24 cellular contexts compared by ENCODE assay signal in genomic region chr5:37435261-37435660, GRCh38. TPM values are rescaled to one million over a fixed set of nuclear protein-coding genes. Genes with fewer than 3 reads are reported as not detected.
DNase-seq lines count a peak whose midpoint lies in the region; TF ChIP-seq lines count a peak whose summit lies in the region.
"Had no signal": no experiment of that assay in that cellular context is flagged by ENCODE, and none has a peak within 500 bp of the region (broad histone marks: within the 10 kb centered on the region; RNA-seq: fewer than 3 reads in every experiment).

No MANE protein-coding gene starts in this region.

- H3K27ac ChIP-seq in ovary, result no peak overlapping the region
- H3K27ac ChIP-seq: epithelial cell of prostate, tibial artery had no signal

- no peak overlapping the region for H3K4me3 Mint-ChIP-seq in activated CD4-positive, alpha-beta memory T cell treated with anti-CD3 and anti-CD28 coated beads, Interleukin-2, amount 10 ng/mL, durations not matched to agents 7 days and 5 days
- no peak overlapping the region for H3K4me3 Mint-ChIP-seq in activated CD4-positive, alpha-beta memory T cell treated with anti-CD3 and anti-CD28 coated beads for 36 hours
- H3K4me3 Mint-ChIP-seq: activated naive CD8-positive, alpha-beta T cell treated with anti-CD3 and anti-CD28 coated beads for 36 hours; brain; CD8-positive, alpha-beta memory T cell; stimulated activated naive CD8-positive, alpha-beta T cell treated with anti-CD3 and anti-CD28 coated beads, Interleukin-15, Interleukin-2, amounts not matched to agents 100 ng/mL and 50 ng/mL, for 24 hours had no signal

- POLR2A ChIA-PET in activated CD4-positive, alpha-beta memory T cell treated with anti-CD3 and anti-CD28 coated beads, Interleukin-2, amount 10 ng/mL, durations not matched to agents 7 days and 5 days (lab: Charles Lee), result no interaction called here
- POLR2A ChIA-PET in activated CD4-positive, alpha-beta memory T cell treated with anti-CD3 and anti-CD28 coated beads for 36 hours (lab: Charles Lee), result no interaction called here

- CTCF ChIA-PET in activated CD4-positive, alpha-beta memory T cell treated with anti-CD3 and anti-CD28 coated beads, Interleukin-2, amount 10 ng/mL, durations not matched to agents 7 days and 5 days (lab: Charles Lee), result no interaction called here
- CTCF ChIA-PET in activated CD4-positive, alpha-beta memory T cell treated with anti-CD3 and anti-CD28 coated beads for 36 hours (lab: Charles Lee), result no interaction called here

- H3K9me3 ChIP-seq in ovary, result no peaks in the 10 kb centered on the region
- H3K9me3 ChIP-seq: tibial artery had no signal

- no peaks in the 10 kb centered on the region for H3K4me1 ChIP-seq in ovary (ENCODE audit: insufficient read depth)
- H3K4me1 ChIP-seq: tibial artery had no signal

- no peak overlapping the region for H3K27ac Mint-ChIP-seq in activated CD4-positive, alpha-beta memory T cell treated with anti-CD3 and anti-CD28 coated beads, Interleukin-2, amount 10 ng/mL, durations not matched to agents 7 days and 5 days
- H3K27ac Mint-ChIP-seq in activated CD4-positive, alpha-beta memory T cell treated with anti-CD3 and anti-CD28 coated beads for 36 hours, result no peak overlapping the region
- H3K27ac Mint-ChIP-seq: activated naive CD8-positive, alpha-beta T cell treated with anti-CD3 and anti-CD28 coated beads for 36 hours; brain; progenitor cell of endocrine pancreas; stimulated activated naive CD8-positive, alpha-beta T cell treated with anti-CD3 and anti-CD28 coated beads, Interleukin-15, Interleukin-2, amounts not matched to agents 100 ng/mL and 50 ng/mL, for 24 hours had no signal

- no peak for TF ChIP-seq EP300 in ovary (IDR thresholded peaks at IDR 0.05)

- no peaks in the 10 kb centered on the region for H3K9me3 Mint-ChIP-seq in activated CD4-positive, alpha-beta memory T cell treated with anti-CD3 and anti-CD28 coated beads, Interleukin-2, amount 10 ng/mL, durations not matched to agents 7 days and 5 days
- H3K9me3 Mint-ChIP-seq in activated CD4-positive, alpha-beta memory T cell treated with anti-CD3 and anti-CD28 coated beads for 36 hours, result no peaks in the 10 kb centered on the region
- H3K9me3 Mint-ChIP-seq: activated naive CD8-positive, alpha-beta T cell treated with anti-CD3 and anti-CD28 coated beads for 36 hours; brain; CD8-positive, alpha-beta memory T cell; stimulated activated naive CD8-positive, alpha-beta T cell treated with anti-CD3 and anti-CD28 coated beads, Interleukin-15, Interleukin-2, amounts not matched to agents 100 ng/mL and 50 ng/mL, for 24 hours had no signal

- peaks cover 2% of the 10 kb centered on the region for H3K4me1 Mint-ChIP-seq in activated CD4-positive, alpha-beta memory T cell treated with anti-CD3 and anti-CD28 coated beads, Interleukin-2, amount 10 ng/mL, durations not matched to agents 7 days and 5 days
- peaks cover 12% of the 10 kb centered on the region for H3K4me1 Mint-ChIP-seq in activated CD4-positive, alpha-beta memory T cell treated with anti-CD3 and anti-CD28 coated beads for 36 hours (ENCODE audit: low read depth)
- H3K4me1 Mint-ChIP-seq: brain had no signal

- TF ChIP-seq CTCF in ovary (IDR thresholded peaks at IDR 0.05), result no peak

- H3K27me3 ChIP-seq in ovary, result no peaks in the 10 kb centered on the region
- H3K27me3 ChIP-seq: tibial artery had no signal

- in situ Hi-C loops in SK-MEL-5 (cut with HindIII; ENCODE audit: low pct_unique_long_range_greater_than_20kb, low sequenced_read_pairs), result no loop called here

- DNase-seq in GM03348 (ENCODE audit: low spot score) (peak; percentile 34), SK-MEL-5 (ENCODE audit: low read depth, low spot score) (peak; percentile 77), fibroblast of peridontal ligament (ENCODE audit: extremely low read depth) (peak; percentile 41), ovary (no peak), MV-4-11 (lab: John Stamatoyannopoulos, UW) (no peak)
- no peak for DNase-seq in activated CD4-positive, alpha-beta memory T cell treated with anti-CD3 and anti-CD28 coated beads, Interleukin-2, amount 10 ng/mL, durations not matched to agents 7 days and 5 days
- DNase-seq in activated CD4-positive, alpha-beta memory T cell treated with anti-CD3 and anti-CD28 coated beads for 36 hours, result no peak
- DNase-seq: activated naive CD8-positive, alpha-beta T cell treated with anti-CD3 and anti-CD28 coated beads for 36 hours; CD8-positive, alpha-beta memory T cell; DMS53; effector CD4-positive, alpha-beta T cell; H7; kidney glomerular epithelial cell; mammary epithelial cell; NCI-H1417; NCI-H510A; NK-92 treated with Interleukin-12 subunit alpha and Interleukin-12 subunit beta, amount 100 ng/mL, for 24 hours; SHP77; T-helper 9 cell; tibial artery had no signal

- no peaks in the 10 kb centered on the region for H3K27me3 Mint-ChIP-seq in activated CD4-positive, alpha-beta memory T cell treated with anti-CD3 and anti-CD28 coated beads, Interleukin-2, amount 10 ng/mL, durations not matched to agents 7 days and 5 days
- H3K27me3 Mint-ChIP-seq in activated CD4-positive, alpha-beta memory T cell treated with anti-CD3 and anti-CD28 coated beads for 36 hours, result no peaks in the 10 kb centered on the region
- H3K27me3 Mint-ChIP-seq: activated naive CD8-positive, alpha-beta T cell treated with anti-CD3 and anti-CD28 coated beads for 36 hours; brain; CD8-positive, alpha-beta memory T cell; progenitor cell of endocrine pancreas; stimulated activated naive CD8-positive, alpha-beta T cell treated with anti-CD3 and anti-CD28 coated beads, Interleukin-15, Interleukin-2, amounts not matched to agents 100 ng/mL and 50 ng/mL, for 24 hours had no signal

- intact Hi-C loops in ovary (cut with DNase I), result no loop called here
- intact Hi-C loops in activated CD4-positive, alpha-beta memory T cell treated with anti-CD3 and anti-CD28 coated beads for 36 hours (cut with micrococcal nuclease), result no loop called here

- H3K36me3 ChIP-seq in ovary, result no peaks in the 10 kb centered on the region

- no peak for TF ChIP-seq POLR2A in ovary (IDR thresholded peaks at IDR 0.05)

- no peak overlapping the region for H3K4me3 ChIP-seq in ovary
- H3K4me3 ChIP-seq: tibial artery had no signal

- peaks cover 16% of the 10 kb centered on the region for H3K36me3 Mint-ChIP-seq in activated CD4-positive, alpha-beta memory T cell treated with anti-CD3 and anti-CD28 coated beads, Interleukin-2, amount 10 ng/mL, durations not matched to agents 7 days and 5 days (ENCODE audit: low read depth)
- peaks cover 6% of the 10 kb centered on the region for H3K36me3 Mint-ChIP-seq in activated CD4-positive, alpha-beta memory T cell treated with anti-CD3 and anti-CD28 coated beads for 36 hours

RNA-seq across cellular contexts. Expression of gene WDR70, which starts 56.1 kb away (rescaled TPM):
- 42.5 and 45.6 TPM in 2 replicates for total RNA-seq in SK-MEL-5 (2014; rRNA removed; shearing (Covaris generic))
- polyA plus RNA-seq in SK-MEL-5 (2015; cell fraction: cytosol; rRNA removed), result 19.6 and 20.7 TPM in 2 replicates
- 20.3 and 33.6 TPM in 2 replicates for polyA plus RNA-seq in SK-MEL-5 (2015; cell fraction: nucleus; rRNA removed)
- 10 to 100 TPM; 21.9 to 36.5 (median 31.7) TPM for total RNA-seq in ovary
- 10 to 100 TPM; 20.9 to 27.3 TPM for polyA plus RNA-seq in ovary
- total RNA-seq in activated CD4-positive, alpha-beta memory T cell treated with anti-CD3 and anti-CD28 coated beads, Interleukin-2, amount 10 ng/mL, durations not matched to agents 7 days and 5 days, result 10 to 100 TPM; 25.7 to 26.9 TPM
- 10 to 100 TPM; 34.4 to 36.9 TPM for total RNA-seq in activated CD4-positive, alpha-beta memory T cell treated with anti-CD3 and anti-CD28 coated beads for 36 hours

Comparison
In these comparisons a context has a peak if more than half of its experiments do, and no peak if none do; other contexts are left out.
1. DNase-seq: peak in GM03348 (single experiment), SK-MEL-5 (single experiment) and fibroblast of peridontal ligament (single experiment); none in ovary (0 of 5), activated CD4-positive, alpha-beta memory T cell treated with anti-CD3 and anti-CD28 coated beads, Interleukin-2, amount 10 ng/mL, durations not matched to agents 7 days and 5 days (single experiment), activated CD4-positive, alpha-beta memory T cell treated with anti-CD3 and anti-CD28 coated beads for 36 hours (single experiment) and MV-4-11 (single experiment).